Comparison of ENCODE assay signal across 18 cellular contexts in the genomic region with DNA sequence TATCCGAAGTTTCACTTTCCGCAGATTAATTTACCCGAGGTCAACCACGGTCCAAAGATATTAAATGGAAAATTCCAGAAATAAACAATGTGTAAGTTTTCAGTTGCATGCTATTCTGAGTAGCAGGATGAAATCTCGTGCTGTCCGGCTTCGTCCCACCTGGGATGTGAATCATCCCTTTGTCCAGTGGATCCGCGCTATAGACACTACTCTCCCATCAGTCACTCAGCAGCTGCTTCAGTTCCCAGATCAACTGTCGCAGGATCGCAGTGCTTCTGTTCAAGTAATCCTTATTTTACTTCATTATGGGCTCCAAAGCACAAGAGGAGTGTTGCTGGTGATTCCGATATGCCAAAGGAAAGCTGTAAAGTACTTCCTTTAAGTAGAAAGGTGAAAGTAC. TPM values are rescaled to one million over a fixed set of nuclear protein-coding genes. Genes with fewer than 3 reads are reported as not detected.
DNase-seq lines count a peak whose midpoint lies in the region; ATAC-seq and TF ChIP-seq lines count a peak whose summit lies in the region.
"Had no signal": no experiment of that assay in that cellular context is flagged by ENCODE, and none has a peak within 500 bp of the region (broad histone marks: within the 10 kb centered on the region; RNA-seq: fewer than 3 reads in every experiment).

No MANE protein-coding gene starts in this region.

- DNase-seq in activated effector memory CD4-positive, alpha-beta T cell treated with anti-CD3 and anti-CD28 coated beads, Interleukin-2, amount 50 U/mL, for 16 hours = peak; percentile 31
- no peak for DNase-seq in activated effector memory CD4-positive, alpha-beta T cell treated with Interleukin-2 at 50 U/mL for 16 hours
- DNase-seq in coronary artery (ENCODE audit: low spot score) (peak; percentile 19), posterior vena cava (ENCODE audit: low spot score) (peak; percentile 12), ureter (ENCODE audit: low spot score) (peak; percentile 31), NCI-H526 treated with DMSO at 0.1 percent for 48 hours (lab: John Stamatoyannopoulos, UW) (no peak), midbrain (lab: John Stamatoyannopoulos, UW) (no peak)
- DNase-seq: DMS153, EL, NCI-H1105 treated with DMSO at 0.1 percent for 48 hours, NCI-H2029, NCI-H226, PC-9 had no signal

- H3K27ac ChIP-seq in coronary artery = no peak overlapping the region
- H3K27ac ChIP-seq: A549, C4-2B, KMS-11, PC-9 had no signal

- no peak for ATAC-seq in GM18868 (IDR thresholded peaks at IDR 0.05; ENCODE audit: unreplicated experiment)
- ATAC-seq: A549, HepG2 had no signal

- intact Hi-C loops in posterior vena cava (cut with DNase I) = no loop called here

- no peak overlapping the region for H3K4me3 ChIP-seq in coronary artery
- H3K4me3 ChIP-seq: A549, PC-9 had no signal

- TF ChIP-seq CTCF in coronary artery (IDR thresholded peaks at IDR 0.05) = no peak

RNA-seq across cellular contexts. Expression of a gene that starts 8.3 kb away (rescaled TPM):
- 1 to 10 TPM; 5.7 to 7.2 TPM for total RNA-seq in posterior vena cava
- 11.3 TPM for total RNA-seq in ureter

Comparison
In these comparisons a context has a peak if more than half of its experiments do, and no peak if none do; other contexts are left out.
1. DNase-seq: peak in activated effector memory CD4-positive, alpha-beta T cell treated with anti-CD3 and anti-CD28 coated beads, Interleukin-2, amount 50 U/mL, for 16 hours (single experiment), coronary artery (single experiment), posterior vena cava (single experiment) and ureter (single experiment); none in activated effector memory CD4-positive, alpha-beta T cell treated with Interleukin-2 at 50 U/mL for 16 hours (single experiment), NCI-H526 treated with DMSO at 0.1 percent for 48 hours (single experiment) and midbrain (single experiment).